Comparison of ENCODE assay signal across 1 cellular context in the genomic region with DNA sequence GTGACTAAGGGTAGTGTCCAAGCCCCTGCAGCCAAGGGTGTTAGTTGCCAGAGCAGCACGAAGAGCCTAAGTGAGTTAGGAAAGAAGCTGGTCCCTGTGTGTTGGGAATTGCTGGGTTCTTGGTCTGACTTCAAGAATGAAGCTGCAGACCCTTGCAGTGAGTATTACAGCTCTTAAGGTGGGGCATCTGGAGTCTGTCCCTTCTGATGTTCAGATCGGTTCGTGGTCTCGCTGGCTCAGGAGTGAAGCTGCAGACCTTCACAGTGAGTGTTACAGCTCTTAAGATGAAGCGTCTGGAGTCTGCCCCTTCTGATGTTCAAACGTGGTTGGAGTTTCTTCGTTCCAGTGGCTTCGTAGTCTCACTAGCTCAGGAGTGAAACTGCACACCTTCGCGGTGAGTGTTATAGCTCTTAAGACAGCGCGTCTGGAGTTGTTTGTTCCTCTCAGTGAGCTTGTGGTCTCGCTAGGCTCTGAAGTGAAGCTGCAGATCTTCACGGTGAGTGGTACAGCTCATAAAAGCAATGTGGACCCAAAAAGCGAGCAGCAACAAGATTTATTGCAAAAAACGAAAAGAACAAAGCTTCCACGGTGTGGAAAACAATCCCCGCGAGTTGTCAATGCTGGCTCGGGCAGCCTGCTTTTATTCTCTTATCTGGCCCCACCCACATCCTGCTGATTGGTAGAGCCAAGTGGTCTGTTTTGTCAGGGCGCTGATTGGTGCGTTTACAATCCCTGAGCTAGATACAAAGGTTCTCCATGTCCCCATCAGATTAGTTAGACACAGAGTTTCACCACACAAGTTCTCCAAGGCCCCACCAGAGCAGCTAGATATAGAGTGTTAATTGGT.
TF ChIP-seq lines count a peak whose summit lies in the region.

No MANE protein-coding gene starts in this region.

TF ChIP-seq in endothelial cell of umbilical vein, 7 proteins besides CTCF, POLR2A, EP300 and RAD21:
- TF ChIP-seq JUN (IDR thresholded peaks at IDR 0.05; ENCODE audit: borderline replicate concordance, insufficient read depth, insufficient read length, low read depth), result no peak
- no peak for TF ChIP-seq MYC (IDR thresholded peaks at IDR 0.05; ENCODE audit: low read depth, low read length)
- TF ChIP-seq, protein P1, sequence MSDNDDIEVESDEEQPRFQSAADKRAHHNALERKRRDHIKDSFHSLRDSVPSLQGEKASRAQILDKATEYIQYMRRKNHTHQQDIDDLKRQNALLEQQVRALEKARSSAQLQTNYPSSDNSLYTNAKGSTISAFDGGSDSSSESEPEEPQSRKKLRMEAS (IDR thresholded peaks at IDR 0.05; ENCODE audit: insufficient read depth, insufficient read length), result no peak
- no peak for TF ChIP-seq EZH2 (IDR thresholded peaks at IDR 0.05; ENCODE audit: borderline replicate concordance, low read depth, low read length, severe bottlenecking)
- TF ChIP-seq FOS (IDR thresholded peaks at IDR 0.05; ENCODE audit: borderline replicate concordance, insufficient read depth, low read length), result no peak
- no peak for TF ChIP-seq GATA2 (IDR thresholded peaks at IDR 0.05; ENCODE audit: insufficient read depth, insufficient read length, low read depth, low read length)
- no peak for TF ChIP-seq POLR2AphosphoS5 (IDR thresholded peaks at IDR 0.05; ENCODE audit: insufficient read depth, low read depth, low read length)
